10 cellular contexts compared by ENCODE assay signal in the genomic region with DNA sequence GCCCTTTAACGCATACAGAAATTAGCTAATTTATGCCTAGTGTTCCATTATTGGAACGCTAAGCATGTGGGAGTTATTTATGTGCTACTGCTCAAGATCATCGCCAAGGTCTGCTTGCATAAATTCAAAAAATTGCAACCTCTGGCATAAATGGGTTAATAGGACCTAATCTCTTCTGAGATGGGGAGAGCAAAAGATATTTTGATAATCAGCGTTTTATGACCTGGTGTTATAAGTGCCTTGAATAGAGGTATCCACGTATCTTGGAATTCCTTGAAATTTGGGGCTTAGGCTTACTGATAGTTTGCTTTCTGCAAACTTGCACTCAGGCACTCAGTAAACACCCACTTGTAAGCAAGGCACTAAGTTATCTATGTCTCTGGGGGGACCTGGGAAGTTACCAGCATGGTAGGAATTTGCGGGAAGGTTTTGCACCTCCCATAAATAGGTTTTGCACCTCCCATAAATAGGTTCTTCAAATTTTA. TPM values are rescaled to one million over a fixed set of nuclear protein-coding genes. Genes with fewer than 3 reads are reported as not detected.
DNase-seq lines count a peak whose midpoint lies in the region; ATAC-seq, FAIRE-seq and TF ChIP-seq lines count a peak whose summit lies in the region.
"Had no signal": no experiment of that assay in that cellular context is flagged by ENCODE, and none has a peak within 500 bp of the region (broad histone marks: within the 10 kb centered on the region; RNA-seq: fewer than 3 reads in every experiment).

No MANE protein-coding gene starts in this region.

- H3K27me3 ChIP-seq in heart left ventricle (no peaks in the 10 kb centered on the region), HepG2 (ENCODE audit: control insufficient read depth in 1 of 2, insufficient read depth in 2 of 2, low read length in 2 of 2) (no peaks in the 10 kb centered on the region; a peak in 1 of 5 replicates), upper lobe of left lung (no peaks in the 10 kb centered on the region)

- H2AFZ ChIP-seq in HepG2 (ENCODE audit: low read length) = no peak overlapping the region

- H3K4me1 Mint-ChIP-seq in activated naive CD8-positive, alpha-beta T cell treated with anti-CD3 and anti-CD28 coated beads, Interleukin-2, amount 50 U/mL, for 24 hours = peaks cover 66% of the 10 kb centered on the region

- H3K4me2 ChIP-seq in HepG2 (ENCODE audit: low read depth, low read length) = peak overlapping the region; percentile 96

- H3K4me1 ChIP-seq in heart left ventricle (peaks cover 4 to 76% (median 17%) of the 10 kb centered on the region in 12 donors), HepG2 (ENCODE audit: insufficient read depth, low read length) (peaks cover 62% of the 10 kb centered on the region), upper lobe of left lung (peaks cover 29 to 37% (median 35%) of the 10 kb centered on the region in 4 donors)

- no peak for TF ChIP-seq RAD21 in HepG2 (CRISPR knock-in tag; IDR thresholded peaks at IDR 0.05)

- H3K27ac ChIP-seq in heart left ventricle (peak overlapping the region in 4 of 12 donors; percentile 0 to 100 (median 100)), HepG2 (ENCODE audit: extremely low read length, insufficient read depth, low read length) (peak overlapping the region; percentile 90), upper lobe of left lung (peak overlapping the region in 1 of 4 donors; percentile 100)

- H3K9me3 ChIP-seq in heart left ventricle = peaks cover 0 to 14% (median 0%) of the 10 kb centered on the region in 12 donors
- no peaks in the 10 kb centered on the region for H3K9me3 ChIP-seq in HepG2 (ENCODE audit: low read length)
- peaks cover 0 to 3% (median 0%) of the 10 kb centered on the region in 4 donors for H3K9me3 ChIP-seq in upper lobe of left lung

- no peak for TF ChIP-seq POLR2A in heart left ventricle (IDR thresholded peaks at IDR 0.05)
- no peak for TF ChIP-seq POLR2A in HepG2 (IDR thresholded peaks at IDR 0.05; ENCODE audit: insufficient read depth in 1 of 2, low read depth in 2 of 2, low read length in 2 of 2)
- no peak for TF ChIP-seq POLR2A in upper lobe of left lung (IDR thresholded peaks at IDR 0.05)

- peak overlapping the region; percentile 85 for H3K9ac ChIP-seq in HepG2 (ENCODE audit: insufficient read depth, low read depth, low read length)

- intact Hi-C loops in heart left ventricle (cut with DNase I) = loop anchor here in 5 of 10 donors (5.0 to 10.0 kb wide), 4 partner anchors 80 to 352 kb away; no protein-coding TSS in a partner anchor
- intact Hi-C loops in cardiac septum (cut with DNase I) = loop anchor here (5.0 to 10.0 kb wide), 4 partner anchors 145 to 492 kb away; a partner anchor contains a TSS
- intact Hi-C loops in HepG2 (cut with micrococcal nuclease; ENCODE audit: unreplicated experiment) = loop anchor here (5.0 kb wide), 1 partner anchor 145 kb away; a partner anchor contains a TSS

- in situ Hi-C loops in HepG2 (cut with HindIII; ENCODE audit: extremely low pct_ligation_motif_present, low pct_unique_long_range_greater_than_20kb) = loop anchor here (5.0 kb wide), 1 partner anchor 60 kb away; no protein-coding TSS in a partner anchor

- peak overlapping the region; percentile 100 for H3K27ac Mint-ChIP-seq in activated naive CD8-positive, alpha-beta T cell treated with anti-CD3 and anti-CD28 coated beads, Interleukin-2, amount 50 U/mL, for 24 hours

- H3K27me3 Mint-ChIP-seq in activated naive CD8-positive, alpha-beta T cell treated with anti-CD3 and anti-CD28 coated beads, Interleukin-2, amount 50 U/mL, for 24 hours = no peaks in the 10 kb centered on the region

- H3K36me3 ChIP-seq in heart left ventricle = peaks cover 0 to 39% (median 32%) of the 10 kb centered on the region in 9 donors
- H3K36me3 ChIP-seq in HepG2 (replicated peaks in 1 of 2; ENCODE audit: control insufficient read depth in 1 of 2, insufficient read depth in 2 of 2, low read length in 2 of 2) = peaks cover 7 to 27% of the 10 kb centered on the region in 2 experiments
- H3K36me3 ChIP-seq in upper lobe of left lung = peaks cover 0 to 35% (median 22%) of the 10 kb centered on the region in 4 donors

- TF ChIP-seq EP300 in HepG2 (IDR thresholded peaks at IDR 0.05; ENCODE audit: low read depth in 2 of 2, low read length in 2 of 2) (no peak), HepG2 (CRISPR knock-in tag; IDR thresholded peaks at IDR 0.05; ENCODE audit: borderline replicate concordance) (no peak), upper lobe of left lung (IDR thresholded peaks at IDR 0.05) (no peak)

- WGBS in heart left ventricle, 4 donors = 57 to 66% (median 65%) methylated on average over 6 of the region's 6 CpGs
- 47% methylated on average over 6 of the region's 6 CpGs for WGBS in HepG2 (ENCODE audit: low lambda C conversion rate)
- WGBS in upper lobe of left lung, 2 donors = 70 to 79% methylated on average over 6 of the region's 6 CpGs

- POLR2A ChIA-PET in HepG2 (lab: Yijun Ruan, JAX) = interaction anchor here (1.0 to 1.4 kb wide), 2 partner anchors 13 to 97 kb away, joined by 3 to 6 read pairs; no protein-coding TSS in a partner anchor

- H3K4me3 ChIP-seq in heart left ventricle = peak overlapping the region in 10 of 12 donors; percentile 85 to 98 (median 91)
- peak overlapping the region; percentile 80 to 99 (median 87); a peak in 5 of 6 replicates for H3K4me3 ChIP-seq in HepG2 (replicated peaks in 1 of 3; ENCODE audit: insufficient read depth in 1 of 3, low read depth in 2 of 3, low read length in 3 of 3)
- peak overlapping the region in 3 of 4 donors; percentile 79 to 99 (median 99) for H3K4me3 ChIP-seq in upper lobe of left lung

- DNase-seq in heart left ventricle = no peak
- DNase-seq in cardiac septum (ENCODE audit: low spot score) = no peak
- DNase-seq in activated naive CD8-positive, alpha-beta T cell treated with anti-CD3 and anti-CD28 coated beads, Interleukin-2, amount 50 U/mL, for 24 hours = no peak
- no peak for DNase-seq in HepG2 (ENCODE audit: low spot score)
- no peak for DNase-seq in upper lobe of left lung
- DNase-seq in iPS-NIHi7 (ENCODE audit: extremely low spot score) = no peak
- DNase-seq: DMS79 treated with DMSO at 0.1 percent for 48 hours, H7 had no signal

- peaks cover 35% of the 10 kb centered on the region for H4K20me1 ChIP-seq in HepG2 (ENCODE audit: insufficient read depth, low read length)

- no peak for ATAC-seq in heart left ventricle
- ATAC-seq in activated naive CD8-positive, alpha-beta T cell treated with anti-CD3 and anti-CD28 coated beads, Interleukin-2, amount 50 U/mL, for 24 hours = no peak
- ATAC-seq in HepG2 = no peak
- ATAC-seq in upper lobe of left lung (ENCODE audit: low FRiP score in 2 of 2) = no peak
- ATAC-seq in HG03139 (IDR thresholded peaks at IDR 0.05; ENCODE audit: unreplicated experiment) = no peak
- ATAC-seq in HG02610 (IDR thresholded peaks at IDR 0.05; ENCODE audit: unreplicated experiment) = no peak

- peaks cover 66% of the 10 kb centered on the region for H3K79me2 ChIP-seq in HepG2 (ENCODE audit: insufficient read depth, low read length)

- H3K9me3 Mint-ChIP-seq in activated naive CD8-positive, alpha-beta T cell treated with anti-CD3 and anti-CD28 coated beads, Interleukin-2, amount 50 U/mL, for 24 hours = no peaks in the 10 kb centered on the region

- TF ChIP-seq CTCF in heart left ventricle (IDR thresholded peaks at IDR 0.05) (no peak), HepG2 (CRISPR knock-in tag; IDR thresholded peaks at IDR 0.05) (no peak), upper lobe of left lung (IDR thresholded peaks at IDR 0.05) (no peak)

- CTCF ChIA-PET in HepG2 (lab: Yijun Ruan, JAX; ENCODE audit: low intra/inter-chr PET ratio, low total read pairs) = no interaction called here

- peak overlapping the region; percentile 100 for H3K4me3 Mint-ChIP-seq in activated naive CD8-positive, alpha-beta T cell treated with anti-CD3 and anti-CD28 coated beads, Interleukin-2, amount 50 U/mL, for 24 hours

- no peak for FAIRE-seq in HepG2 (lab: Jason Lieb, UNC)

- peaks cover 43% of the 10 kb centered on the region for H3K36me3 Mint-ChIP-seq in activated naive CD8-positive, alpha-beta T cell treated with anti-CD3 and anti-CD28 coated beads, Interleukin-2, amount 50 U/mL, for 24 hours (ENCODE audit: low read depth)

- no TSS peak for BruUV-seq in HepG2 (replicated peaks; lab: Mats Ljungman, UMichigan)

TF ChIP-seq in HepG2, 621 proteins besides CTCF, POLR2A, EP300 and RAD21:
- TF ChIP-seq ZSCAN30 (CRISPR knock-in tag; IDR thresholded peaks at IDR 0.05) (no peak), FOXA3 (CRISPR knock-in tag; IDR thresholded peaks at IDR 0.05) (0 out of 2 replicates have a peak, but pooled peaks have one; percentile 26)

RNA-seq across cellular contexts. Expression of a gene that starts 1.8 kb away (rescaled TPM):
- total RNA-seq in heart left ventricle = 100 to 1,000 TPM; 118 to 244 (median 197) TPM
- polyA plus RNA-seq in heart left ventricle = 100 to 1,000 TPM; 127 to 146 TPM
- total RNA-seq in cardiac septum = 180 TPM
- 693 and 1,107 TPM in 2 replicates for total RNA-seq in HepG2 (2016; rRNA removed; fragmentation: Illumina TruSeq; extraction: Trizol)
- 104 and 117 TPM in 2 replicates for total RNA-seq in HepG2 (2016; cell fraction: cytosol; rRNA removed; fragmentation: Illumina TruSeq; extraction: Trizol; ENCODE audit: low read depth)
- 685 and 1,185 TPM in 2 replicates for total RNA-seq in HepG2 (2016; cell fraction: insoluble cytoplasmic fraction; rRNA removed; fragmentation: Illumina TruSeq; extraction: Trizol)
- total RNA-seq in HepG2 (2016; cell fraction: membrane; rRNA removed; fragmentation: Illumina TruSeq; extraction: Trizol) = 142 and 153 TPM in 2 replicates
- 256 and 257 TPM in 2 replicates for total RNA-seq in HepG2 (2016; cell fraction: nucleus; rRNA removed; fragmentation: Illumina TruSeq; extraction: Trizol)
- 113 and 182 TPM in 2 replicates for polyA plus RNA-seq in HepG2 (2011; rRNA removed)
- polyA plus RNA-seq in HepG2 (2011; cell fraction: cytosol; rRNA removed) = 33.5 and 65.0 TPM in 2 replicates
- 30.4 and 38.9 TPM in 2 replicates for polyA plus RNA-seq in HepG2 (2011; cell fraction: nucleus; rRNA removed)
- polyA plus RNA-seq in HepG2 (2012) = 190 and 260 TPM in 2 replicates
- polyA plus RNA-seq in HepG2 (2016; cell fraction: cytosol; fragmentation: Illumina TruSeq; extraction: Trizol; ENCODE audit: low read depth) = 120 and 131 TPM in 2 replicates
- 1,199 and 1,366 TPM in 2 replicates for polyA plus RNA-seq in HepG2 (2016; cell fraction: insoluble cytoplasmic fraction; fragmentation: Illumina TruSeq; extraction: Trizol; ENCODE audit: low read depth)
- 144 and 151 TPM in 2 replicates for polyA plus RNA-seq in HepG2 (2016; cell fraction: membrane; fragmentation: Illumina TruSeq; extraction: Trizol; ENCODE audit: low read depth)
- polyA plus RNA-seq in HepG2 (2016; cell fraction: nucleus; fragmentation: Illumina TruSeq; extraction: Trizol; ENCODE audit: insufficient read depth, low read depth) = 446 and 467 TPM in 2 replicates
- 24.7 and 28.7 TPM in 2 replicates for polyA minus RNA-seq in HepG2 (2011; rRNA and poly(A)+ RNA removed; ENCODE audit: low replicate concordance)
- 45.4 and 50.6 TPM in 2 replicates for polyA minus RNA-seq in HepG2 (2011; cell fraction: cytosol; rRNA and poly(A)+ RNA removed)
- 145 and 207 TPM in 2 replicates for polyA minus RNA-seq in HepG2 (2011; cell fraction: nucleus; rRNA and poly(A)+ RNA removed)
- 100 to 1,000 TPM in 3 of 6 donors, 10 to 100 TPM in 3; 28.3 to 170 (median 95.6) TPM for total RNA-seq in upper lobe of left lung
